In genomic region chr9:98168952-98169488, GRCh38 we compare ENCODE assay signal across 1 cellular context.
TF ChIP-seq lines count a peak whose summit lies in the region.

No MANE protein-coding gene starts in this region.

TF ChIP-seq in GM12878, 131 proteins besides CTCF, POLR2A, EP300 and RAD21 (continued from another document and continues in another):
- TF ChIP-seq RUNX3 (IDR thresholded peaks at IDR 0.05; ENCODE audit: low read length) (peak; percentile 77), JUND (IDR thresholded peaks at IDR 0.05; ENCODE audit: low read depth, low read length) (no peak), ZNF274 (IDR thresholded peaks at IDR 0.05; ENCODE audit: insufficient read depth, insufficient read length) (no peak), SIX5 (IDR thresholded peaks at IDR 0.05; ENCODE audit: low read depth, low read length, severe bottlenecking) (no peak), STAT3 (IDR thresholded peaks at IDR 0.05; ENCODE audit: low read depth, low read length) (no peak), CHD4 (IDR thresholded peaks at IDR 0.05) (no peak), RB1 (IDR thresholded peaks at IDR 0.05; ENCODE audit: borderline replicate concordance) (no peak), SMAD1 (IDR thresholded peaks at IDR 0.05; ENCODE audit: low read depth, partially characterized antibody) (no peak), REST (IDR thresholded peaks at IDR 0.05; ENCODE audit: low read depth, low read length) (no peak), BRCA1 (IDR thresholded peaks at IDR 0.05; ENCODE audit: low read depth, low read length) (no peak), BMI1 (IDR thresholded peaks at IDR 0.05; ENCODE audit: borderline replicate concordance) (no peak), SIN3A (IDR thresholded peaks at IDR 0.05; ENCODE audit: low read depth, low read length) (no peak), LARP7 (IDR thresholded peaks at IDR 0.05) (no peak), TCF12 (IDR thresholded peaks at IDR 0.05; ENCODE audit: low read depth, low read length) (no peak), MLLT1 (IDR thresholded peaks at IDR 0.05) (no peak), MEF2B (IDR thresholded peaks at IDR 0.05; ENCODE audit: partially characterized antibody, poor library complexity, severe bottlenecking) (no peak), BCLAF1 (IDR thresholded peaks at IDR 0.05) (no peak), ZNF217 (IDR thresholded peaks at IDR 0.05) (no peak), USF2 (IDR thresholded peaks at IDR 0.05; ENCODE audit: borderline replicate concordance, low read depth, low read length) (no peak), IRF5 (IDR thresholded peaks at IDR 0.05; ENCODE audit: borderline replicate concordance) (no peak), MTA3 (IDR thresholded peaks at IDR 0.05; ENCODE audit: borderline replicate concordance, low read length) (no peak), NR2C1 (IDR thresholded peaks at IDR 0.05) (no peak), SUPT20H (IDR thresholded peaks at IDR 0.05; ENCODE audit: borderline replicate concordance, control insufficient read depth, low read depth, low read length) (no peak), USF1 (IDR thresholded peaks at IDR 0.05; ENCODE audit: borderline replicate concordance, extremely low read length, insufficient read depth, low read depth, low read length) (no peak), PBX3 (IDR thresholded peaks at IDR 0.05; ENCODE audit: insufficient replicate concordance, low read depth, low read length) (no peak), ZNF687 (IDR thresholded peaks at IDR 0.05) (0 out of 2 replicates have a peak, but pooled peaks have one; percentile 32), HCFC1 (IDR thresholded peaks at IDR 0.05; ENCODE audit: low read length) (no peak), IKZF1 (conservative IDR thresholded peaks at IDR 0.05) (no peak; the same call in 1 of the 2 replicates), GABPA (IDR thresholded peaks at IDR 0.05; ENCODE audit: low read depth) (no peak), IRF4 (IDR thresholded peaks at IDR 0.05; ENCODE audit: low read depth, low read length) (peak; percentile 61; the same call in 1 of the 2 replicates), TCF3 (IDR thresholded peaks at IDR 0.05; ENCODE audit: borderline replicate concordance, insufficient read depth, low read depth, low read length) (no peak), IRF3 (IDR thresholded peaks at IDR 0.05) (no peak), E4F1 (IDR thresholded peaks at IDR 0.05; ENCODE audit: borderline replicate concordance, partially characterized antibody) (no peak), E2F4 (IDR thresholded peaks at IDR 0.05; ENCODE audit: low read depth, low read length) (no peak), ETV6 (conservative IDR thresholded peaks at IDR 0.05 in 1 of 2, IDR thresholded peaks at IDR 0.05 in 1 of 2; ENCODE audit: borderline replicate concordance in 1 of 2, low read depth in 1 of 2) (peak in 1 of 2 experiments; percentile 53; a peak in 1 of 4 replicates)
